9 cellular contexts compared by ENCODE assay signal in the genomic region with DNA sequence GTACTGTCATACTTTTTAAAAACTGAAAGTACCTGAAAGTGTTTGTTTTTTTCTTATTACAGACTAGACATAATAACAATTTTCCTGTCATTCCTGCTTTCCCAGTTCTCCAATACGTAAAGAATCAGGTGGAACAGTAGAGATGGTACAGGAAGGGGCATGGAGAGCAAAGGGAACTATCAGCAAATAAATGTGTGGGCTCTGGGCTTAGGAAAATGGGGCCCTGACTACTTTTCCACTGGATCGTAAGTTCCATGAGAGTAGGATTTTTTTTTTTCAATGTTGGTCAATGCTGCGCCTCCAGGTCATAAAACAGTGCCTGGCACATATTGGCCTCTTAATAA. TPM values are rescaled to one million over a fixed set of nuclear protein-coding genes. Genes with fewer than 3 reads are reported as not detected.
A peak's percentile ranks its signal among the peaks of the same experiment; 100 is the strongest.
DNase-seq lines count a peak whose midpoint lies in the region; ATAC-seq and TF ChIP-seq lines count a peak whose summit lies in the region.
"Had no signal": no experiment of that assay in that cellular context is flagged by ENCODE, and none has a peak within 500 bp of the region (broad histone marks: within the 10 kb centered on the region; RNA-seq: fewer than 3 reads in every experiment).

No MANE protein-coding gene starts in this region.

- ATAC-seq in sciatic nerve (peak; percentile 16), GM18870 (IDR thresholded peaks at IDR 0.05; ENCODE audit: unreplicated experiment) (no peak), GM19452 (IDR thresholded peaks at IDR 0.05; ENCODE audit: unreplicated experiment) (no peak)

- no peaks in the 10 kb centered on the region for H3F3A ChIP-seq in OCI-LY1 (ENCODE audit: insufficient read depth, low read length)

- no peak for TF ChIP-seq CTCF in OCI-LY1 (IDR thresholded peaks at IDR 0.05; ENCODE audit: low read length)
- no peak for TF ChIP-seq CTCF in epithelial cell of esophagus (IDR thresholded peaks at IDR 0.05; ENCODE audit: insufficient read depth, low read depth, low read length, missing control alignments)

- H3K4me2 ChIP-seq in OCI-LY1 (ENCODE audit: low read length): peak overlapping the region; percentile 79

- H3K9me2 ChIP-seq in OCI-LY1 (ENCODE audit: low read depth, low read length): no peaks in the 10 kb centered on the region

- H4K20me1 ChIP-seq in OCI-LY1 (ENCODE audit: insufficient read depth, low read length): no peaks in the 10 kb centered on the region

- no peaks in the 10 kb centered on the region for H3K36me3 ChIP-seq in OCI-LY1 (ENCODE audit: insufficient read depth, low read length)

- no peak overlapping the region for H3K27ac ChIP-seq in OCI-LY1 (ENCODE audit: low read depth, low read length, poor library complexity, severe bottlenecking)

- H2AFZ ChIP-seq in OCI-LY1 (ENCODE audit: low read length): peak overlapping the region; percentile 64

- H3K79me2 ChIP-seq in OCI-LY1 (ENCODE audit: insufficient read depth, low read length): no peaks in the 10 kb centered on the region

- intact Hi-C loops in sciatic nerve (cut with DNase I): no loop called here

- H3K27me3 ChIP-seq in OCI-LY1 (ENCODE audit: insufficient read depth, low read length): no peaks in the 10 kb centered on the region

- DNase-seq in DMS53 (lab: John Stamatoyannopoulos, UW) (peak; percentile 55), epithelial cell of esophagus (ENCODE audit: low read depth) (no peak), sciatic nerve (ENCODE audit: low spot score) (no peak), GDM1 (lab: John Stamatoyannopoulos, UW) (no peak)
- no peak for DNase-seq in NK-92 treated with Interleukin-12 subunit alpha and Interleukin-12 subunit beta, amount 100 ng/mL, for 24 hours (lab: John Stamatoyannopoulos, UW)
- DNase-seq: activated CD4-positive, CD25-positive, alpha-beta regulatory T cell treated with anti-CD3 and anti-CD28 coated beads, Interleukin-2, amount 50 U/mL, for 72 hours had no signal

- no peaks in the 10 kb centered on the region for H3K9me3 ChIP-seq in OCI-LY1 (ENCODE audit: low read length)

- H3K4me3 ChIP-seq in OCI-LY1 (ENCODE audit: low read depth, low read length, poor library complexity, severe bottlenecking): peak overlapping the region; percentile 59
- peak overlapping the region; percentile 67 for H3K4me3 ChIP-seq in epithelial cell of esophagus (ENCODE audit: low read length)

- H3K9ac ChIP-seq in OCI-LY1 (ENCODE audit: low read length): peak overlapping the region; percentile 65

- H3K4me1 ChIP-seq in OCI-LY1 (ENCODE audit: insufficient read depth, low read length, severe bottlenecking): peaks cover 12% of the 10 kb centered on the region

RNA-seq across cellular contexts. Expression of gene FAS, which starts 15.2 kb away (rescaled TPM):
- total RNA-seq in sciatic nerve: 27.5 TPM

RNA-seq across cellular contexts. Expression of gene ACTA2, which starts 22.8 kb away (rescaled TPM):
- total RNA-seq in sciatic nerve: 573 TPM
